5 cellular contexts compared by ENCODE assay signal in the genomic region with DNA sequence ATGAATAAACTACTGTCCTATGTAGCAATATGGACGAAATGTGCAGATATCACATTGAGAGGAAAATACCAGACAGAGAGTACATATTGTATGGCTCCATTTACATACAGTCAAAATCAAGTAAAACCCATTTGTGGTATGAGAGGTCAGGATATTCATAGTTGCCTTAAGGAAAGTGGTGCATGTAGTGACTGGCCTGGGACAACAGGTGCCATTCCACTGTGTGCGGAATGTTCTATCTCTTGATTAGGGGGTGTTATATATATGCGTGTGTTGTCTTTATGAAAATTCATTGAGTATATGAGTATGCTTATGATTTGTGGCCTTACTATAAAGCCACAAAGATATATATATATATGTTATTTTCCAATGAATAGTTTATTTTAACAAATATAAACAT.
"Had no signal": no experiment of that assay in that cellular context is flagged by ENCODE, and none has a peak within 500 bp of the region (broad histone marks: within the 10 kb centered on the region; RNA-seq: fewer than 3 reads in every experiment).

No MANE protein-coding gene starts in this region.

- H3K4me3 ChIP-seq: K562 had no signal

- DNase-seq: IMR-90, KBM-7 had no signal

- H3K27ac ChIP-seq: HL-60 had no signal

- ATAC-seq: HepG2, K562 had no signal
